In the genomic region with DNA sequence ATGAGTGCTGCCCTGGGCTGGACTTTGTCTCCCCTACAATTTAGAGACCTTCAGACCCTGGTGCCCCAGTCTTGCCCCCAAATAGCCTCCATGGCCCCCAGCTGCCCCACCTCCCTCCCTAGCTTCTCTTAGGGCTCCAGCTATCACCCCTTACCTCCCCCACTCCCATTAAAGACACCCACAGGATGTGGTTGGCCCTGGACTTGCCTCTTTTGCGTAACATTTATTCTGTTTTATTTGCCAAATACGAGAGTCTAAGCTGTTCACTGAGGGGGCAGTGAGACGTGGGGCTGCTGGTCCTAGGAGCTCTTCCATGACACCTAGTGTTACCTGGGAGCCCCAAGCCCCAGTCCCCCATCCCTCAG, we compare ENCODE assay signal across 7 cellular contexts. TPM values are rescaled to one million over a fixed set of nuclear protein-coding genes. Genes with fewer than 3 reads are reported as not detected.
A peak's percentile ranks its signal among the peaks of the same experiment; 100 is the strongest.
DNase-seq lines count a peak whose midpoint lies in the region; FAIRE-seq and TF ChIP-seq lines count a peak whose summit lies in the region.

No MANE protein-coding gene starts in this region.

- peak overlapping the region; percentile 80 for H3K4me3 ChIP-seq in HFF-Myc (replicated peaks; ENCODE audit: low read depth, low read length)
- peak overlapping the region in 1 of 3 experiments; percentile 54 for H3K4me3 ChIP-seq in endothelial cell of umbilical vein (replicated peaks in 1 of 3; ENCODE audit: insufficient read depth in 1 of 3, low read depth in 1 of 3, low read length in 3 of 3)

- peak overlapping the region; percentile 82 for H3K27ac ChIP-seq in endothelial cell of umbilical vein (ENCODE audit: insufficient read depth, low read depth, low read length)

- intact Hi-C loops in endothelial cell of umbilical vein (cut with micrococcal nuclease) = loop anchor here (2.0 to 10.0 kb wide), 4 partner anchors 36 to 1092 kb away; partner anchors contain the start of genes GNL2, MEAF6 and STK40

- no peaks in the 10 kb centered on the region for H3K27me3 Mint-ChIP-seq in T-helper 1 cell treated with Interleukin-12 subunit alpha and Interleukin-12 subunit beta and Interleukin-4 antibody, amounts not matched to agents 30 μg/mL and 1 μg/mL, for 36 hours (ENCODE audit: low read depth)

- DNase-seq in HFF-Myc (ENCODE audit: extremely low read depth, low read depth) = no peak
- DNase-seq in endothelial cell of umbilical vein (ENCODE audit: low read depth, low spot score) = no peak
- peak; percentile 68 for DNase-seq in renal cortical epithelial cell (ENCODE audit: low read depth)
- DNase-seq in epidermal melanocyte (ENCODE audit: insufficient read length, low spot score) = no peak
- no peak for DNase-seq in RPMI8226
- no peak for DNase-seq in D341Med (ENCODE audit: low spot score)

- no peak for FAIRE-seq in endothelial cell of umbilical vein (lab: Jason Lieb, UNC)

- peaks cover 13 to 33% of the 10 kb centered on the region in 2 experiments for H3K36me3 ChIP-seq in endothelial cell of umbilical vein (ENCODE audit: control insufficient read depth in 2 of 2, extremely low read depth in 1 of 2, insufficient read depth in 2 of 2, low read length in 2 of 2)

- no peak for TF ChIP-seq CTCF in HFF-Myc (IDR thresholded peaks at IDR 0.05; ENCODE audit: low read depth, low read length, missing control alignments)
- no peak for TF ChIP-seq CTCF in endothelial cell of umbilical vein (IDR thresholded peaks at IDR 0.05; ENCODE audit: extremely low read depth in 1 of 2, insufficient read depth in 1 of 2, low read depth in 1 of 2, low read length in 2 of 2)

- H3K4me1 Mint-ChIP-seq in T-helper 1 cell treated with Interleukin-12 subunit alpha and Interleukin-12 subunit beta and Interleukin-4 antibody, amounts not matched to agents 30 μg/mL and 1 μg/mL, for 36 hours (ENCODE audit: low read depth) = peaks cover 28% of the 10 kb centered on the region

- peak overlapping the region; percentile 77 for H3K9ac ChIP-seq in endothelial cell of umbilical vein (replicated peaks; ENCODE audit: extremely low read depth, insufficient read depth, low read length)

- peak overlapping the region; percentile 97 for H3K27ac Mint-ChIP-seq in T-helper 1 cell treated with Interleukin-12 subunit alpha and Interleukin-12 subunit beta and Interleukin-4 antibody, amounts not matched to agents 30 μg/mL and 1 μg/mL, for 36 hours

- H3K27me3 ChIP-seq in endothelial cell of umbilical vein (ENCODE audit: control insufficient read depth in 2 of 2, insufficient read depth in 2 of 2, low read length in 2 of 2) = no peaks in the 10 kb centered on the region

- POLR2A ChIA-PET in endothelial cell of umbilical vein (lab: Charles Lee) = no interaction called here

- H3K4me1 ChIP-seq in endothelial cell of umbilical vein (ENCODE audit: control insufficient read depth, extremely low read depth, insufficient read depth, low read length) = peaks cover 56% of the 10 kb centered on the region

- dilution Hi-C loops in endothelial cell of umbilical vein (cut with MboI; ENCODE audit: extremely low pct_ligation_motif_present, low sequenced_read_pairs) = no loop called here

- peak overlapping the region; percentile 99 for H3K4me3 Mint-ChIP-seq in T-helper 1 cell treated with Interleukin-12 subunit alpha and Interleukin-12 subunit beta and Interleukin-4 antibody, amounts not matched to agents 30 μg/mL and 1 μg/mL, for 36 hours

- H3K9me3 ChIP-seq in endothelial cell of umbilical vein (replicated peaks; ENCODE audit: control insufficient read depth, insufficient read depth, low read length) = no peaks in the 10 kb centered on the region

- peak overlapping the region; percentile 91 for H3K4me2 ChIP-seq in endothelial cell of umbilical vein (ENCODE audit: insufficient read depth, low read length)

- H3K9me3 Mint-ChIP-seq in T-helper 1 cell treated with Interleukin-12 subunit alpha and Interleukin-12 subunit beta and Interleukin-4 antibody, amounts not matched to agents 30 μg/mL and 1 μg/mL, for 36 hours = no peaks in the 10 kb centered on the region

- H3K9me1 ChIP-seq in endothelial cell of umbilical vein (replicated peaks; ENCODE audit: control insufficient read depth, extremely low read depth, insufficient read depth, low read length) = no peaks in the 10 kb centered on the region

- H2AFZ ChIP-seq in endothelial cell of umbilical vein (ENCODE audit: low read depth, low read length) = no peak overlapping the region

- no peaks in the 10 kb centered on the region for H4K20me1 ChIP-seq in endothelial cell of umbilical vein (replicated peaks; ENCODE audit: control insufficient read depth, extremely low read depth, insufficient read depth, low read length)

- CTCF ChIA-PET in endothelial cell of umbilical vein (lab: Charles Lee) = interaction anchor here (0.9 to 8.9 kb wide), 6 partner anchors 7 to 903 kb away, joined by 3 to 158 read pairs (median 6); partner anchors contain the start of gene MEAF6

- TF ChIP-seq POLR2A in endothelial cell of umbilical vein (IDR thresholded peaks at IDR 0.05; ENCODE audit: low read depth, low read length) = no peak

- no TSS peak for BruUV-seq in endothelial cell of umbilical vein (replicated peaks; lab: Mats Ljungman, UMichigan)

- peaks cover 58% of the 10 kb centered on the region for H3K79me2 ChIP-seq in endothelial cell of umbilical vein (ENCODE audit: control insufficient read depth, insufficient read depth, low read length)

- peaks cover 75% of the 10 kb centered on the region for H3K36me3 Mint-ChIP-seq in T-helper 1 cell treated with Interleukin-12 subunit alpha and Interleukin-12 subunit beta and Interleukin-4 antibody, amounts not matched to agents 30 μg/mL and 1 μg/mL, for 36 hours (ENCODE audit: low read depth)

TF ChIP-seq in endothelial cell of umbilical vein, 7 proteins besides CTCF, POLR2A, EP300 and RAD21:
- TF ChIP-seq GATA2 (IDR thresholded peaks at IDR 0.05; ENCODE audit: insufficient read depth, insufficient read length, low read depth, low read length) (no peak), MAX (IDR thresholded peaks at IDR 0.05; ENCODE audit: insufficient read depth, insufficient read length) (no peak), FOS (IDR thresholded peaks at IDR 0.05; ENCODE audit: borderline replicate concordance, insufficient read depth, low read length) (no peak), EZH2 (IDR thresholded peaks at IDR 0.05; ENCODE audit: borderline replicate concordance, low read depth, low read length, severe bottlenecking) (no peak), POLR2AphosphoS5 (IDR thresholded peaks at IDR 0.05; ENCODE audit: insufficient read depth, low read depth, low read length) (no peak), JUN (IDR thresholded peaks at IDR 0.05; ENCODE audit: borderline replicate concordance, insufficient read depth, insufficient read length, low read depth) (no peak), MYC (IDR thresholded peaks at IDR 0.05; ENCODE audit: low read depth, low read length) (no peak)

RNA-seq across cellular contexts. Expression of gene ZC3H12A, which starts 4.5 kb away (rescaled TPM):
- total RNA-seq in endothelial cell of umbilical vein = 6.3 and 7.5 TPM in 2 replicates
- polyA plus RNA-seq in endothelial cell of umbilical vein = 9.4 and 12.9 TPM in 2 replicates
- polyA plus RNA-seq in endothelial cell of umbilical vein (2011; cell fraction: cytosol; rRNA removed) = 5.1 and 8.2 TPM in 2 replicates
- 13.2 and 14.1 TPM in 2 replicates for polyA plus RNA-seq in endothelial cell of umbilical vein (2011; cell fraction: nucleus; rRNA removed)
- 3.3 and 3.4 TPM in 2 replicates for polyA plus RNA-seq in endothelial cell of umbilical vein (2012)
- 5.2 and 6.1 TPM in 2 replicates for polyA minus RNA-seq in endothelial cell of umbilical vein
- polyA minus RNA-seq in endothelial cell of umbilical vein (2011; cell fraction: cytosol; rRNA and poly(A)+ RNA removed) = 16.2 TPM
- 7.2 and 10.9 TPM in 2 replicates for polyA minus RNA-seq in endothelial cell of umbilical vein (2011; cell fraction: nucleus; rRNA and poly(A)+ RNA removed)
- total RNA-seq in renal cortical epithelial cell = 18.7 and 24.5 TPM in 2 replicates

RNA-seq across cellular contexts. Expression of gene MEAF6, which starts 35.7 kb away (rescaled TPM):
- total RNA-seq in endothelial cell of umbilical vein (50.5 and 62.5 TPM in 2 replicates), renal cortical epithelial cell (60.3 and 79.3 TPM in 2 replicates)
- polyA plus RNA-seq in endothelial cell of umbilical vein = 24.3 and 28.0 TPM in 2 replicates
- 41.3 and 44.5 TPM in 2 replicates for polyA plus RNA-seq in endothelial cell of umbilical vein (2011; cell fraction: cytosol; rRNA removed)
- 35.8 and 55.2 TPM in 2 replicates for polyA plus RNA-seq in endothelial cell of umbilical vein (2011; cell fraction: nucleus; rRNA removed)
- 40.8 and 41.2 TPM in 2 replicates for polyA plus RNA-seq in endothelial cell of umbilical vein (2012)
- polyA minus RNA-seq in endothelial cell of umbilical vein = 15.7 and 16.3 TPM in 2 replicates
- polyA minus RNA-seq in endothelial cell of umbilical vein (2011; cell fraction: cytosol; rRNA and poly(A)+ RNA removed) = 14.5 TPM
- polyA minus RNA-seq in endothelial cell of umbilical vein (2011; cell fraction: nucleus; rRNA and poly(A)+ RNA removed) = 17.6 and 22.2 TPM in 2 replicates
